In genomic region chr11:102850973-102851745, GRCh38 we compare ENCODE assay signal across 1 cellular context.
TF ChIP-seq lines count a peak whose summit lies in the region.

No MANE protein-coding gene starts in this region.

TF ChIP-seq in HepG2, 621 proteins besides CTCF, POLR2A, EP300 and RAD21:
- TF ChIP-seq MAFF (IDR thresholded peaks at IDR 0.05; ENCODE audit: low read depth, low read length) (0 out of 2 replicates have a peak, but pooled peaks have one; percentile 16), MYC (CRISPR knock-in tag; IDR thresholded peaks at IDR 0.05; ENCODE audit: borderline replicate concordance) (no peak)
